In the genomic region with DNA sequence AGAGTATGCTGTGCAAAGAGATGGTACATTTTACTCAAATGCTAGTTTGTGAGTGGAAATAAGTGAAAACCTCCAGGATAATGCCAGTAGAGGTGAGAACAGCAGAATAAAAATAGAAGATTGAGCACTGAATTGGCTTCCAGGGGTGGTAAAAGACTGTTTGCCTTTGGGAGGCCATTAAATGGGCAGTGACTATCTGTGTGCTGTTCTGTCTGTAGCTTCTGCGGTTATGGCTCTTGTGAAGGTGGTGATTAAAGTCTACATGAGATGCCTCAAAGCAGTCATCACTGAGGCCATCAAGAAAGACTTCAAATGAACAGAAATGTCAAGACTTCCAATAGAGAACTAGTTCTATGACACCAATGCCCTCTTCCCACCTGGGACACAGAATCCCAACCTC, we compare ENCODE assay signal across 7 cellular contexts.
"Had no signal": no experiment of that assay in that cellular context is flagged by ENCODE, and none has a peak within 500 bp of the region (broad histone marks: within the 10 kb centered on the region; RNA-seq: fewer than 3 reads in every experiment).

No MANE protein-coding gene starts in this region.

- FAIRE-seq: G401.6, GM12878, GM12891, GM12892, GM18507 had no signal

- ATAC-seq: GM12878 had no signal

- H3K4me3 ChIP-seq: GM12878 had no signal

- DNase-seq: GDM1, GF-D8 had no signal
